In the genomic region with DNA sequence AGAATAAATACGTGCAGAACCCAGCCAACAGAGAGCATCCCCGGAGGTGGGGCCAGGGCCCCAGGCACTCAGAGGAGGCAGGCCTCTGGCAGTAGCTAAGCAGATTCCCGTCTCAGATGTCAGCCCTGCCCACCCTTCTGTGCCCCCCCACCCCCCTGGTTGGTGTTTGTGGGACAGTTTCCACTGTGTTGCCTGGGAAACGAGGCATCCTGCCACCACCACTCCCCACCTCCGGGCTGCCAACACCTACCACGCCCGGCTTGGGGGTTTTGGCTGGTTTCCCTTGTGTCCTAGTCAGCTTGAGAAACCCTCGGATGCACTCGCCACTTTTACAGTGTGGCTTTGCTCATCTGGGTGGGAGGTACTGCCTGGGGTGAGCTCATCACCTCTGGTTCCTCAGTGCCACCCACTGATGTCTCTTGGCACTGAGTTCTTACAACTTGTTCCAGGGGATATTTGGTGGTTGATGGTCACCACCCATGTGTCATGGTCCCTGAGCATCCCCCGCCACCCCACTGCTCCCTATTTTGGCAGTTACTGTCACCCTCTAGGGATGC, we compare ENCODE assay signal across 9 cellular contexts.
DNase-seq lines count a peak whose midpoint lies in the region; ATAC-seq and TF ChIP-seq lines count a peak whose summit lies in the region.
"Had no signal": no experiment of that assay in that cellular context is flagged by ENCODE, and none has a peak within 500 bp of the region (broad histone marks: within the 10 kb centered on the region; RNA-seq: fewer than 3 reads in every experiment).

No MANE protein-coding gene starts in this region.

- CTCF ChIA-PET in activated CD4-positive, alpha-beta T cell treated with anti-CD3 and anti-CD28 coated beads for 36 hours (lab: Charles Lee): interaction anchor here (0.5 to 2.8 kb wide), 11 partner anchors 8 to 154 kb away, joined by 3 to 14 read pairs (median 3); a partner anchor contains a TSS

- TF ChIP-seq CTCF in neural progenitor cell (IDR thresholded peaks at IDR 0.05) (no peak), endothelial cell (IDR thresholded peaks at IDR 0.05; ENCODE audit: unreplicated experiment) (no peak)

- H4K20me1 ChIP-seq in neural progenitor cell (ENCODE audit: low read depth): no peaks in the 10 kb centered on the region

- 30 to 37% methylated on average over 10 of the region's 10 CpGs for WGBS in aorta, 2 donors

- H3K4me1 Mint-ChIP-seq in activated CD4-positive, alpha-beta T cell treated with anti-CD3 and anti-CD28 coated beads for 36 hours: peaks cover 42% of the 10 kb centered on the region
- H3K4me1 Mint-ChIP-seq in neural progenitor cell (peaks cover 45% of the 10 kb centered on the region), endothelial cell (ENCODE audit: unreplicated experiment) (peaks cover 8% of the 10 kb centered on the region)

- no peak overlapping the region for H3K9ac ChIP-seq in neural progenitor cell

- no peaks in the 10 kb centered on the region for H3K36me3 ChIP-seq in neural progenitor cell
- H3K36me3 ChIP-seq in aorta (ENCODE audit: control insufficient read depth in 1 of 2, insufficient read depth in 2 of 2, low read length in 1 of 2): no peaks in the 10 kb centered on the region

- peak; percentile 74 for DNase-seq in ACHN
- DNase-seq in LHCN-M2 (ENCODE audit: low read depth): peak; percentile 93
- DNase-seq in activated CD4-positive, alpha-beta T cell treated with anti-CD3 and anti-CD28 coated beads for 36 hours: peak; percentile 91
- peak; percentile 93 for DNase-seq in central memory CD4-positive, alpha-beta T cell
- DNase-seq in neural progenitor cell (ENCODE audit: low spot score): no peak
- DNase-seq in aorta: peak; percentile 71 to 82
- DNase-seq in endothelial cell (ENCODE audit: low spot score): no peak
- DNase-seq in NCI-H2227 (lab: John Stamatoyannopoulos, UW; ENCODE audit: unreplicated experiment): no peak

- H3K4me1 ChIP-seq in neural progenitor cell: no peaks in the 10 kb centered on the region
- no peaks in the 10 kb centered on the region for H3K4me1 ChIP-seq in aorta (ENCODE audit: control insufficient read depth in 1 of 2, insufficient read depth in 2 of 2, low read length in 2 of 2)
- H3K4me1 ChIP-seq: body of pancreas had no signal

- H3K27ac Mint-ChIP-seq in activated CD4-positive, alpha-beta T cell treated with anti-CD3 and anti-CD28 coated beads for 36 hours: peak overlapping the region; percentile 37
- H3K27ac Mint-ChIP-seq in neural progenitor cell (peak overlapping the region; percentile 71), endothelial cell (ENCODE audit: unreplicated experiment) (no peak overlapping the region)

- H3K4me3 ChIP-seq in neural progenitor cell: no peak overlapping the region
- no peak overlapping the region for H3K4me3 ChIP-seq in aorta (ENCODE audit: low read length in 2 of 2)
- H3K4me3 ChIP-seq: body of pancreas had no signal

- in situ Hi-C loops in ACHN (cut with HindIII; ENCODE audit: low pct_ligation_motif_present, low pct_unique_long_range_greater_than_20kb, low sequenced_read_pairs): no loop called here

- H2AFZ ChIP-seq in neural progenitor cell (replicated peaks): no peak overlapping the region

- H3K27ac ChIP-seq in neural progenitor cell: no peak overlapping the region
- no peak overlapping the region for H3K27ac ChIP-seq in aorta (ENCODE audit: low read depth in 1 of 2, low read length in 2 of 2)
- H3K27ac ChIP-seq: body of pancreas had no signal

- intact Hi-C loops in activated CD4-positive, alpha-beta T cell treated with anti-CD3 and anti-CD28 coated beads for 36 hours (cut with DNase I, micrococcal nuclease): loop anchor here (1.0 to 2.0 kb wide), 6 partner anchors 9 to 151 kb away; no protein-coding TSS in a partner anchor
- intact Hi-C loops in aorta (cut with DNase I): no loop called here

- no peak overlapping the region for H3K4me2 ChIP-seq in neural progenitor cell

- H3K27me3 Mint-ChIP-seq in activated CD4-positive, alpha-beta T cell treated with anti-CD3 and anti-CD28 coated beads for 36 hours: no peaks in the 10 kb centered on the region
- H3K27me3 Mint-ChIP-seq in neural progenitor cell (ENCODE audit: insufficient read depth, low read depth): peaks cover 11% of the 10 kb centered on the region
- H3K27me3 Mint-ChIP-seq in endothelial cell (ENCODE audit: unreplicated experiment): peaks cover 7% of the 10 kb centered on the region

- peaks cover 6% of the 10 kb centered on the region for H3K9me3 Mint-ChIP-seq in activated CD4-positive, alpha-beta T cell treated with anti-CD3 and anti-CD28 coated beads for 36 hours (ENCODE audit: low read depth)
- H3K9me3 Mint-ChIP-seq in neural progenitor cell (peaks cover 7% of the 10 kb centered on the region), endothelial cell (ENCODE audit: unreplicated experiment) (peaks cover 4% of the 10 kb centered on the region)

- H3K4me3 Mint-ChIP-seq in activated CD4-positive, alpha-beta T cell treated with anti-CD3 and anti-CD28 coated beads for 36 hours: no peak overlapping the region
- H3K4me3 Mint-ChIP-seq in neural progenitor cell: no peak overlapping the region
- H3K4me3 Mint-ChIP-seq in endothelial cell (ENCODE audit: unreplicated experiment): no peak overlapping the region

- H3K9me3 ChIP-seq in neural progenitor cell (ENCODE audit: low read depth): no peaks in the 10 kb centered on the region
- H3K9me3 ChIP-seq in aorta (ENCODE audit: control insufficient read depth, low read length): no peaks in the 10 kb centered on the region
- H3K9me3 ChIP-seq: body of pancreas had no signal

- no peaks in the 10 kb centered on the region for H3K36me3 Mint-ChIP-seq in activated CD4-positive, alpha-beta T cell treated with anti-CD3 and anti-CD28 coated beads for 36 hours (ENCODE audit: low read depth)
- H3K36me3 Mint-ChIP-seq in neural progenitor cell: no peaks in the 10 kb centered on the region
- no peaks in the 10 kb centered on the region for H3K36me3 Mint-ChIP-seq in endothelial cell (ENCODE audit: low read depth, unreplicated experiment)

- peak; percentile 96 for ATAC-seq in activated CD4-positive, alpha-beta T cell treated with anti-CD3 and anti-CD28 coated beads for 36 hours
- ATAC-seq in aorta (ENCODE audit: low FRiP score): peak; percentile 34
- ATAC-seq: body of pancreas had no signal

- H3K27me3 ChIP-seq in neural progenitor cell: no peaks in the 10 kb centered on the region
- no peaks in the 10 kb centered on the region for H3K27me3 ChIP-seq in aorta (ENCODE audit: control insufficient read depth in 1 of 2, insufficient read depth in 2 of 2, low read length in 1 of 2)
- H3K27me3 ChIP-seq: body of pancreas had no signal

- no peaks in the 10 kb centered on the region for H3F3A ChIP-seq in neural progenitor cell (ENCODE audit: low read depth)

- POLR2A ChIA-PET in activated CD4-positive, alpha-beta T cell treated with anti-CD3 and anti-CD28 coated beads for 36 hours (lab: Charles Lee): interaction anchor here (0.9 to 1.5 kb wide), 8 partner anchors 9 to 109 kb away, joined by 3 to 12 read pairs (median 4); a partner anchor contains a TSS

- H3K79me2 ChIP-seq in neural progenitor cell (ENCODE audit: low read depth): no peaks in the 10 kb centered on the region

Comparison
In these comparisons a context has a peak if more than half of its experiments do, and no peak if none do; other contexts are left out.
1. DNase-seq: peak in ACHN (single experiment), LHCN-M2 (single experiment), activated CD4-positive, alpha-beta T cell treated with anti-CD3 and anti-CD28 coated beads for 36 hours (single experiment), central memory CD4-positive, alpha-beta T cell (single experiment) and aorta (2 of 2); none in neural progenitor cell (single experiment), endothelial cell (single experiment) and NCI-H2227 (single experiment).
2. intact Hi-C loops: an anchor here in activated CD4-positive, alpha-beta T cell treated with anti-CD3 and anti-CD28 coated beads for 36 hours (1.0 to 2.0 kb wide); none called in aorta.